12 cellular contexts compared by ENCODE assay signal in genomic region chr11:118641463-118642019, GRCh38. TPM values are rescaled to one million over a fixed set of nuclear protein-coding genes. Genes with fewer than 3 reads are reported as not detected.
DNase-seq lines count a peak whose midpoint lies in the region; ATAC-seq and TF ChIP-seq lines count a peak whose summit lies in the region.
"Had no signal": no experiment of that assay in that cellular context is flagged by ENCODE, and none has a peak within 500 bp of the region (broad histone marks: within the 10 kb centered on the region; RNA-seq: fewer than 3 reads in every experiment).

No MANE protein-coding gene starts in this region.

- no TSS peak for BruUV-seq in OCI-LY7 (replicated peaks; lab: Mats Ljungman, UMichigan)

- H3K27ac ChIP-seq in Peyer's patch (peak overlapping the region in 2 of 4 donors; percentile 57 to 73), OCI-LY7 (ENCODE audit: low read depth, low read length, poor library complexity, severe bottlenecking) (no peak overlapping the region), neuronal stem cell (replicated peaks; ENCODE audit: low read length) (no peak overlapping the region)

- no peak for TF ChIP-seq CTCF in Peyer's patch (IDR thresholded peaks at IDR 0.05)
- no peak for TF ChIP-seq CTCF in OCI-LY7 (conservative IDR thresholded peaks at IDR 0.05; ENCODE audit: low read length)

- no peak for TF ChIP-seq POLR2A in Peyer's patch (IDR thresholded peaks at IDR 0.05)

- intact Hi-C loops in left colon (cut with DNase I, micrococcal nuclease): no loop called here
- intact Hi-C loops in OCI-LY7 (cut with micrococcal nuclease; ENCODE audit: unreplicated experiment): no loop called here

- no peaks in the 10 kb centered on the region for H3K79me2 ChIP-seq in OCI-LY7 (ENCODE audit: insufficient read depth, low read depth, low read length)

- ATAC-seq in left colon (peak; percentile 86), HG03571 (IDR thresholded peaks at IDR 0.05; ENCODE audit: unreplicated experiment) (no peak), GM21786 (IDR thresholded peaks at IDR 0.05; ENCODE audit: unreplicated experiment) (no peak)

- no peak overlapping the region for H2BK12ac ChIP-seq in neuronal stem cell (ENCODE audit: low read length)

- peaks cover 6% of the 10 kb centered on the region for H3K79me1 ChIP-seq in neuronal stem cell (ENCODE audit: low read depth, low read length)

- H4K8ac ChIP-seq in neuronal stem cell (ENCODE audit: low read depth, low read length): no peak overlapping the region

- H3K4me3 ChIP-seq in Peyer's patch: no peak overlapping the region
- H3K4me3 ChIP-seq in OCI-LY7 (ENCODE audit: low read depth, low read length, poor library complexity, severe bottlenecking): no peak overlapping the region
- H3K4me3 ChIP-seq in neuronal stem cell (ENCODE audit: low read length in 2 of 2): peak overlapping the region in 1 of 2 donors; percentile 42
- H3K4me3 ChIP-seq: HAP-1 had no signal

- no peak overlapping the region for H2AFZ ChIP-seq in OCI-LY7 (ENCODE audit: low read length)
- no peak overlapping the region for H2AFZ ChIP-seq in neuronal stem cell (ENCODE audit: low read length)

- no peaks in the 10 kb centered on the region for H3K9me2 ChIP-seq in OCI-LY7 (ENCODE audit: insufficient read depth, low read length)

- no peak overlapping the region for H2BK15ac ChIP-seq in neuronal stem cell (ENCODE audit: low read length)

- no peak overlapping the region for H3K4ac ChIP-seq in neuronal stem cell (ENCODE audit: low read length)

- POLR2A ChIA-PET in OCI-LY7 (lab: Charles Lee): no interaction called here

- H3K9ac ChIP-seq in neuronal stem cell (ENCODE audit: low read depth, low read length, poor library complexity): no peak overlapping the region

- H3K36me3 ChIP-seq in Peyer's patch: peaks cover 0 to 37% (median 0%) of the 10 kb centered on the region in 3 donors
- no peaks in the 10 kb centered on the region for H3K36me3 ChIP-seq in OCI-LY7 (ENCODE audit: insufficient read depth, low read length)
- H3K36me3 ChIP-seq in neuronal stem cell (replicated peaks in 1 of 2; ENCODE audit: control insufficient read depth in 2 of 2, insufficient read depth in 2 of 2, low read length in 2 of 2): peaks cover 68 to 98% of the 10 kb centered on the region in 2 donors

- H3K18ac ChIP-seq in neuronal stem cell (ENCODE audit: low read length): no peak overlapping the region

- peak; percentile 80 for DNase-seq in DMS153 (lab: John Stamatoyannopoulos, UW)
- DNase-seq in NCI-H146 treated with DMSO at 0.1 percent for 48 hours (lab: John Stamatoyannopoulos, UW; ENCODE audit: unreplicated experiment): peak; percentile 85
- peak in 2 of 3 donors; percentile 85 to 86 for DNase-seq in Peyer's patch
- peak; percentile 71 to 88 for DNase-seq in left colon
- no peak for DNase-seq in OCI-LY7 (ENCODE audit: low spot score)
- no peak for DNase-seq in neuronal stem cell (ENCODE audit: low spot score)
- DNase-seq: hippocampal formation, KG1, T-helper 9 cell had no signal

- H3K4me1 ChIP-seq in Peyer's patch: peaks cover 0 to 24% (median 1%) of the 10 kb centered on the region in 4 donors
- no peaks in the 10 kb centered on the region for H3K4me1 ChIP-seq in OCI-LY7 (ENCODE audit: insufficient read depth, low read length, poor library complexity, severe bottlenecking)
- H3K4me1 ChIP-seq in neuronal stem cell (ENCODE audit: control insufficient read depth in 2 of 2, insufficient read depth in 1 of 2, low read depth in 1 of 2, low read length in 2 of 2): no peaks in the 10 kb centered on the region
- H3K4me1 ChIP-seq: HAP-1 had no signal

- no peak overlapping the region for H2AK5ac ChIP-seq in neuronal stem cell (ENCODE audit: low read depth, low read length)

- H2BK5ac ChIP-seq in neuronal stem cell (ENCODE audit: low read length): no peak overlapping the region

- no CpG with 5 or more reads among the region's 10 CpGs for WGBS in neuronal stem cell (ENCODE audit: extremely low coverage in 2 of 2, insufficient read length in 2 of 2, insufficient replicate concordance in 1 of 2), 2 donors

- H4K20me1 ChIP-seq in OCI-LY7 (ENCODE audit: insufficient read depth, low read length): no peaks in the 10 kb centered on the region

- CTCF ChIA-PET in OCI-LY7 (lab: Charles Lee; ENCODE audit: unreplicated experiment): interaction anchor here (0.5 kb wide), 1 partner anchor 19 kb away, joined by 3 read pairs; no protein-coding TSS in a partner anchor

- H2BK120ac ChIP-seq in neuronal stem cell (ENCODE audit: low read depth, low read length): no peak overlapping the region

- no peak overlapping the region for H4K91ac ChIP-seq in neuronal stem cell (ENCODE audit: low read depth, low read length, poor library complexity)

- no peaks in the 10 kb centered on the region for H3K9me3 ChIP-seq in Peyer's patch
- no peaks in the 10 kb centered on the region for H3K9me3 ChIP-seq in OCI-LY7 (ENCODE audit: low read length)
- no peaks in the 10 kb centered on the region for H3K9me3 ChIP-seq in neuronal stem cell (replicated peaks in 1 of 2; ENCODE audit: control insufficient read depth in 2 of 2, insufficient read depth in 1 of 2, low read depth in 1 of 2, low read length in 2 of 2)
- H3K9me3 ChIP-seq: HAP-1 had no signal

- no peaks in the 10 kb centered on the region for H3K27me3 ChIP-seq in Peyer's patch
- H3K27me3 ChIP-seq in neuronal stem cell (ENCODE audit: control insufficient read depth in 3 of 3, insufficient read depth in 3 of 3, low read depth in 1 of 3, low read length in 3 of 3): no peaks in the 10 kb centered on the region

- no peak overlapping the region for H3K23ac ChIP-seq in neuronal stem cell (ENCODE audit: low read depth, low read length, poor library complexity)

- H3K14ac ChIP-seq in neuronal stem cell (ENCODE audit: low read length): no peak overlapping the region

- H3K4me2 ChIP-seq in OCI-LY7 (ENCODE audit: low read length) (no peak overlapping the region), neuronal stem cell (ENCODE audit: insufficient read depth, low read length, poor library complexity, severe bottlenecking) (no peak overlapping the region)

RNA-seq across cellular contexts. Expression of gene PHLDB1, which starts 34.1 kb away (rescaled TPM):
- total RNA-seq in Peyer's patch (100 to 1,000 TPM in 2 of 4 donors, 10 to 100 TPM in 2; 32.4 to 380 (median 93.8) TPM), left colon (10 to 100 TPM; 70.3 to 74.1 TPM), OCI-LY7 (2022) (0.19 and 0.28 TPM in 2 replicates)
- not detected in 2 replicates for total RNA-seq in OCI-LY7 (2014; rRNA removed; shearing (Covaris generic))
- polyA plus RNA-seq in neuronal stem cell (2013, experiment 1 of 2): 68.9 TPM
- 69.2 TPM for polyA plus RNA-seq in neuronal stem cell (2013, experiment 2 of 2)

RNA-seq across cellular contexts. Expression of gene TREH, which starts 37.9 kb away (rescaled TPM):
- total RNA-seq in Peyer's patch (10 to 100 TPM; 18.9 to 53.4 (median 32.6) TPM), left colon (1 to 10 TPM; 1.2 to 3.3 TPM), OCI-LY7 (2022) (not detected in 2 replicates)
- not detected in 2 replicates for total RNA-seq in OCI-LY7 (2014; rRNA removed; shearing (Covaris generic))
- polyA plus RNA-seq in neuronal stem cell (2013, experiment 1 of 2): not detected
- polyA plus RNA-seq in neuronal stem cell (2013, experiment 2 of 2): not detected

Comparison
In these comparisons a context has a peak if more than half of its experiments do, and no peak if none do; other contexts are left out.
1. DNase-seq: peak in DMS153 (single experiment), NCI-H146 treated with DMSO at 0.1 percent for 48 hours (single experiment), Peyer's patch (2 of 3) and left colon (2 of 2); none in OCI-LY7 (single experiment) and neuronal stem cell (single experiment).
2. RNA of gene PHLDB1, which starts 34.1 kb away (total RNA-seq): 32.4 to 380 TPM in Peyer's patch and 70.3 to 74.1 TPM in left colon; 0.19 to 0.28 TPM in OCI-LY7; every median in the first group is over 10 times any median in the second.
3. RNA of gene TREH, which starts 37.9 kb away (total RNA-seq): 18.9 to 53.4 TPM in Peyer's patch; 1.2 to 3.3 TPM in left colon and not detected in OCI-LY7; every median in the first group is over 4 times any median in the second.